In the genomic region with DNA sequence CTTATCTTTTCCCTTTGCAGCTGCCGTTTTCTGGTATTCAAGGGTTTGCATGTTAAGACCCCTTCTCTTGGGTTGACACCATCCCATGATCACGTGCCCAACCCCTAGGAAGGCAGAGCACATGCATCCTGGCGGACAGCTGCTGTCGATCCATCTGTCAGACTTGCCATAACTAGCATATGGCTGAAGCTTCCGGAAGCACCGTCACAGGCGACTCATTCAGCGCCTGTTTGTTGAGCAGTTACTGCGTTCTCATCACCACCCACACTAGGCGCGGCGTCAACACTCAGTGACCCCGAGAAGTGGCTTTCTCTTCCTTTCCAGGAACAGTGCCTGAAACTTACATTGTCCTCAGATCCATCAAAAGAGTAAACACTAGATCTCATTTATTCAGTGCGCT, we compare ENCODE assay signal across 32 cellular contexts.
A peak's percentile ranks its signal among the peaks of the same experiment; 100 is the strongest.
DNase-seq lines count a peak whose midpoint lies in the region; ATAC-seq, FAIRE-seq and TF ChIP-seq lines count a peak whose summit lies in the region.
"Had no signal": no experiment of that assay in that cellular context is flagged by ENCODE, and none has a peak within 500 bp of the region (broad histone marks: within the 10 kb centered on the region; RNA-seq: fewer than 3 reads in every experiment).

No MANE protein-coding gene starts in this region.

- H2AFZ ChIP-seq in astrocyte (ENCODE audit: low read depth, low read length), result no peak overlapping the region

- H3K27me3 ChIP-seq in astrocyte (ENCODE audit: insufficient read depth, low read length) (no peaks in the 10 kb centered on the region), lung (ENCODE audit: control insufficient read depth, insufficient read depth) (no peaks in the 10 kb centered on the region)
- H3K27me3 ChIP-seq: transverse colon had no signal

- no peaks in the 10 kb centered on the region for H4K20me1 ChIP-seq in astrocyte (ENCODE audit: insufficient read depth, low read length)

- ATAC-seq in lung (ENCODE audit: insufficient read depth, low FRiP score), result peak; percentile 27
- ATAC-seq: stimulated activated effector memory CD8-positive, alpha-beta T cell treated with anti-CD3 and anti-CD28 coated beads, Interleukin-12 subunit alpha, Interleukin-12 subunit beta, amount 100 ng/mL, for 72 hours; T-cell had no signal

- WGBS in lung, 2 donors, result 69 to 81% methylated on average over 14 of the region's 14 CpGs

- FAIRE-seq in astrocyte (lab: Jason Lieb, UNC) (no peak), urothelium cell line (lab: Jason Lieb, UNC) (peak; percentile 27)
- FAIRE-seq: bronchial epithelial cell, colon, GM18507, H54, keratinocyte had no signal

- peak overlapping the region; percentile 80 for H3K27ac Mint-ChIP-seq in astrocyte (ENCODE audit: unreplicated experiment)
- H3K27ac Mint-ChIP-seq: activated CD4-positive, alpha-beta T cell treated with anti-CD3 and anti-CD28 coated beads, Interleukin-2, amount 10 ng/mL, durations not matched to agents 24 days and 14 days; activated naive CD8-positive, alpha-beta T cell; activated T-helper 2 cell treated with anti-CD3 and anti-CD28 coated beads, Interferon-gamma antibody, Interleukin-2, Interleukin-4, amounts not matched to agents 10 μg/mL and 5 μg/mL and 100 μg/mL, durations not matched to agents 14 hours and 24 hours and 36 hours; mesothelial cell of epicardium; stimulated activated effector memory CD8-positive, alpha-beta T cell treated with anti-CD3 and anti-CD28 coated beads, Interleukin-12 subunit alpha, Interleukin-12 subunit beta, amount 100 ng/mL, for 72 hours; T-cell had no signal

- H3K9me3 ChIP-seq in astrocyte (ENCODE audit: insufficient read depth, low read depth, low read length), result peaks cover 9% of the 10 kb centered on the region
- peaks cover 0 to 2% of the 10 kb centered on the region in 2 donors for H3K9me3 ChIP-seq in lung (ENCODE audit: control insufficient read depth in 2 of 2, insufficient read depth in 1 of 2, low read length in 1 of 2)

- H3K9me3 Mint-ChIP-seq in astrocyte (ENCODE audit: unreplicated experiment), result peaks cover 13% of the 10 kb centered on the region
- H3K9me3 Mint-ChIP-seq: activated CD4-positive, alpha-beta T cell treated with anti-CD3 and anti-CD28 coated beads, Interleukin-2, amount 10 ng/mL, durations not matched to agents 24 days and 14 days had no signal

- no peak overlapping the region for H3K27ac ChIP-seq in astrocyte (ENCODE audit: low read depth, low read length)
- no peak overlapping the region for H3K27ac ChIP-seq in lung (ENCODE audit: low read depth in 1 of 2, low read length in 1 of 2)
- H3K27ac ChIP-seq: left ventricle myocardium inferior had no signal

- peak; percentile 17 for DNase-seq in NCI-H1092 (lab: John Stamatoyannopoulos, UW)
- DNase-seq in NCI-H1092 treated with DMSO at 0.1 percent for 48 hours (lab: John Stamatoyannopoulos, UW), result no peak
- DNase-seq in astrocyte (ENCODE audit: low read depth), result no peak
- no peak for DNase-seq in lung (ENCODE audit: low spot score)
- DNase-seq in urothelium cell line (ENCODE audit: low spot score), result no peak
- DNase-seq in SHP77 (lab: John Stamatoyannopoulos, UW), result no peak
- DNase-seq in GDM1 (lab: John Stamatoyannopoulos, UW), result no peak
- no peak for DNase-seq in NCI-H1694 treated with DMSO at 0.1 percent for 48 hours (lab: John Stamatoyannopoulos, UW)
- DNase-seq: 8988T; activated CD4-positive, alpha-beta T cell treated with anti-CD3 and anti-CD28 coated beads, Interleukin-2, amount 10 ng/mL, durations not matched to agents 24 days and 14 days; activated CD8-positive, alpha-beta memory T cell treated with anti-CD3 and anti-CD28 coated beads for 24 hours; activated T-cell treated with anti-CD3 and anti-CD28 coated beads for 4 hours; Calu3; effector CD8-positive, alpha-beta T cell; Karpas-422; left ventricle myocardium inferior; NCI-H1436; NCI-H2081 treated with DMSO at 0.1 percent for 48 hours; NCI-H446; occipital lobe; stimulated activated CD4-positive, alpha-beta T cell treated with anti-CD3 and anti-CD28 coated beads, Interleukin-15, amount 100 ng/mL, for 24 hours; T-cell; transverse colon had no signal

- H3K4me1 ChIP-seq in astrocyte (ENCODE audit: insufficient read depth, low read length) (no peaks in the 10 kb centered on the region), lung (ENCODE audit: control insufficient read depth in 2 of 2, insufficient read depth in 2 of 2, low read length in 2 of 2) (no peaks in the 10 kb centered on the region)

- no peaks in the 10 kb centered on the region for H3K36me3 Mint-ChIP-seq in astrocyte (ENCODE audit: low read depth, unreplicated experiment)
- H3K36me3 Mint-ChIP-seq: activated naive CD8-positive, alpha-beta T cell; mesothelial cell of epicardium; stimulated activated effector memory CD8-positive, alpha-beta T cell treated with anti-CD3 and anti-CD28 coated beads, Interleukin-12 subunit alpha, Interleukin-12 subunit beta, amount 100 ng/mL, for 72 hours; T-cell had no signal

- H3K4me2 ChIP-seq in astrocyte (ENCODE audit: low read length), result no peak overlapping the region

- H3K4me1 Mint-ChIP-seq in astrocyte (ENCODE audit: low read depth, unreplicated experiment), result peaks cover 19% of the 10 kb centered on the region
- H3K4me1 Mint-ChIP-seq: activated CD4-positive, alpha-beta T cell treated with anti-CD3 and anti-CD28 coated beads, Interleukin-2, amount 10 ng/mL, durations not matched to agents 24 days and 14 days; stimulated activated effector memory CD8-positive, alpha-beta T cell treated with anti-CD3 and anti-CD28 coated beads, Interleukin-12 subunit alpha, Interleukin-12 subunit beta, amount 100 ng/mL, for 72 hours had no signal

- peaks cover 26% of the 10 kb centered on the region for H3K27me3 Mint-ChIP-seq in astrocyte (ENCODE audit: low read depth, unreplicated experiment)

- H3K36me3 ChIP-seq in astrocyte (ENCODE audit: insufficient read depth, low read length), result no peaks in the 10 kb centered on the region
- H3K36me3 ChIP-seq in lung (ENCODE audit: control insufficient read depth in 2 of 2, insufficient read depth in 2 of 2, low read length in 2 of 2), result no peaks in the 10 kb centered on the region
- H3K36me3 ChIP-seq: left ventricle myocardium inferior, transverse colon had no signal

- H3K4me3 Mint-ChIP-seq in astrocyte (ENCODE audit: unreplicated experiment), result no peak overlapping the region
- H3K4me3 Mint-ChIP-seq: activated CD4-positive, alpha-beta T cell treated with anti-CD3 and anti-CD28 coated beads, Interleukin-2, amount 10 ng/mL, durations not matched to agents 24 days and 14 days; activated naive CD8-positive, alpha-beta T cell; mesothelial cell of epicardium; stimulated activated effector memory CD8-positive, alpha-beta T cell treated with anti-CD3 and anti-CD28 coated beads, Interleukin-12 subunit alpha, Interleukin-12 subunit beta, amount 100 ng/mL, for 72 hours; T-cell had no signal

- H3K4me3 ChIP-seq in astrocyte (ENCODE audit: insufficient read depth, low read depth, low read length) (no peak overlapping the region), lung (no peak overlapping the region)
- H3K4me3 ChIP-seq: left ventricle myocardium inferior, transverse colon had no signal

- H3K9ac ChIP-seq in astrocyte (ENCODE audit: low read length), result no peak overlapping the region

- TF ChIP-seq CTCF in astrocyte (IDR thresholded peaks at IDR 0.05; ENCODE audit: insufficient read depth, low read depth, low read length) (no peak), lung (IDR thresholded peaks at IDR 0.05; ENCODE audit: control extremely low read depth, extremely low read depth) (no peak)

- H3K79me2 ChIP-seq in astrocyte (ENCODE audit: insufficient read depth, low read length), result no peaks in the 10 kb centered on the region
